1 cellular context compared by ENCODE assay signal in the genomic region with DNA sequence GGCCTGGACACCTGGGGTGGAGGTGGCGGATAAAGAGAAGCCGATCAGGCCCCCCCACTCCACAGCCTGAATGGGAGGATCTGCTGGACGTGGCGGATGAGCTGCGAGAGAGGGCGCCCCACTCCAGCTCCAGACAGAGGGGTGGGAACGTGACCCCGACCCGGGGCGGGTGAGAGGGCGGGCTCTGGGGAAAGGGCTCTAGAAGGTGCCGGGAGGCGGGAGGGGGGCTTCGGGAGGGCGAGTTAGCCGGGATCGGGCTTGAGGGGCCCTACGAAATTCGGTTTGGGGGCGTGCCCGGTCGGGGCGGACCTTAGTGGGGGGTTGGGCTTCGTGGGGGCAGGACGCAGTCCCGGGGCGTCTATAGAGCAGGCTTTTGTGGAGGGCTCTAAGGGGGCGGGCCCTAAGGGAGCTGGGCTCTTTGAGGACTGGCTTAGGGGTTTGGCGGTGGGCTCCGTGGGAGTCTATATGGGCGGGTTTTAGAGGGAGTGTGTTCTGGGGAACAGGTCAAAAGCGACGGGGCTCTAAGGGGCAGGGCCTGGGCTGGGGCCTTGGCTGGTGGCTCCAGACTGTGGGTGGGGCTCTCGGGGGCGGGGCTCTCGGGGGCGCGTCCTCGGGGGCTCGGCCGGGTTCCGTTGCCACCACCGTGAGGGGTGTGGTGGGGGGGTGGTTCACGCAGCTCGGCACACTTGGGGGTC.
A peak's percentile ranks its signal among the peaks of the same experiment; 100 is the strongest.
TF ChIP-seq lines count a peak whose summit lies in the region.

No MANE protein-coding gene starts in this region.

TF ChIP-seq in WTC11, 78 proteins besides CTCF, POLR2A, EP300 and RAD21 (continued from another document):
- TF ChIP-seq, protein P1, sequence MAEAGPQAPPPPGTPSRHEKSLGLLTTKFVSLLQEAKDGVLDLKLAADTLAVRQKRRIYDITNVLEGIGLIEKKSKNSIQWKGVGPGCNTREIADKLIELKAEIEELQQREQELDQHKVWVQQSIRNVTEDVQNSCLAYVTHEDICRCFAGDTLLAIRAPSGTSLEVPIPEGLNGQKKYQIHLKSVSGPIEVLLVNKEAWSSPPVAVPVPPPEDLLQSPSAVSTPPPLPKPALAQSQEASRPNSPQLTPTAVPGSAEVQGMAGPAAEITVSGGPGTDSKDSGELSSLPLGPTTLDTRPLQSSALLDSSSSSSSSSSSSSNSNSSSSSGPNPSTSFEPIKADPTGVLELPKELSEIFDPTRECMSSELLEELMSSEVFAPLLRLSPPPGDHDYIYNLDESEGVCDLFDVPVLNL (CRISPR knock-in tag; IDR thresholded peaks at IDR 0.05; ENCODE audit: borderline replicate concordance, low read depth): no peak
- TF ChIP-seq, protein P2, sequence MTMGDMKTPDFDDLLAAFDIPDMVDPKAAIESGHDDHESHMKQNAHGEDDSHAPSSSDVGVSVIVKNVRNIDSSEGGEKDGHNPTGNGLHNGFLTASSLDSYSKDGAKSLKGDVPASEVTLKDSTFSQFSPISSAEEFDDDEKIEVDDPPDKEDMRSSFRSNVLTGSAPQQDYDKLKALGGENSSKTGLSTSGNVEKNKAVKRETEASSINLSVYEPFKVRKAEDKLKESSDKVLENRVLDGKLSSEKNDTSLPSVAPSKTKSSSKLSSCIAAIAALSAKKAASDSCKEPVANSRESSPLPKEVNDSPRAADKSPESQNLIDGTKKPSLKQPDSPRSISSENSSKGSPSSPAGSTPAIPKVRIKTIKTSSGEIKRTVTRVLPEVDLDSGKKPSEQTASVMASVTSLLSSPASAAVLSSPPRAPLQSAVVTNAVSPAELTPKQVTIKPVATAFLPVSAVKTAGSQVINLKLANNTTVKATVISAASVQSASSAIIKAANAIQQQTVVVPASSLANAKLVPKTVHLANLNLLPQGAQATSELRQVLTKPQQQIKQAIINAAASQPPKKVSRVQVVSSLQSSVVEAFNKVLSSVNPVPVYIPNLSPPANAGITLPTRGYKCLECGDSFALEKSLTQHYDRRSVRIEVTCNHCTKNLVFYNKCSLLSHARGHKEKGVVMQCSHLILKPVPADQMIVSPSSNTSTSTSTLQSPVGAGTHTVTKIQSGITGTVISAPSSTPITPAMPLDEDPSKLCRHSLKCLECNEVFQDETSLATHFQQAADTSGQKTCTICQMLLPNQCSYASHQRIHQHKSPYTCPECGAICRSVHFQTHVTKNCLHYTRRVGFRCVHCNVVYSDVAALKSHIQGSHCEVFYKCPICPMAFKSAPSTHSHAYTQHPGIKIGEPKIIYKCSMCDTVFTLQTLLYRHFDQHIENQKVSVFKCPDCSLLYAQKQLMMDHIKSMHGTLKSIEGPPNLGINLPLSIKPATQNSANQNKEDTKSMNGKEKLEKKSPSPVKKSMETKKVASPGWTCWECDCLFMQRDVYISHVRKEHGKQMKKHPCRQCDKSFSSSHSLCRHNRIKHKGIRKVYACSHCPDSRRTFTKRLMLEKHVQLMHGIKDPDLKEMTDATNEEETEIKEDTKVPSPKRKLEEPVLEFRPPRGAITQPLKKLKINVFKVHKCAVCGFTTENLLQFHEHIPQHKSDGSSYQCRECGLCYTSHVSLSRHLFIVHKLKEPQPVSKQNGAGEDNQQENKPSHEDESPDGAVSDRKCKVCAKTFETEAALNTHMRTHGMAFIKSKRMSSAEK (CRISPR knock-in tag; IDR thresholded peaks at IDR 0.05; ENCODE audit: borderline replicate concordance): no peak
- TF ChIP-seq, protein P3, sequence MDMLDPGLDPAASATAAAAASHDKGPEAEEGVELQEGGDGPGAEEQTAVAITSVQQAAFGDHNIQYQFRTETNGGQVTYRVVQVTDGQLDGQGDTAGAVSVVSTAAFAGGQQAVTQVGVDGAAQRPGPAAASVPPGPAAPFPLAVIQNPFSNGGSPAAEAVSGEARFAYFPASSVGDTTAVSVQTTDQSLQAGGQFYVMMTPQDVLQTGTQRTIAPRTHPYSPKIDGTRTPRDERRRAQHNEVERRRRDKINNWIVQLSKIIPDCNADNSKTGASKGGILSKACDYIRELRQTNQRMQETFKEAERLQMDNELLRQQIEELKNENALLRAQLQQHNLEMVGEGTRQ (CRISPR knock-in tag; IDR thresholded peaks at IDR 0.05): peak; percentile 31; the same call in 1 of the 2 replicates
- TF ChIP-seq PRRX2 (CRISPR knock-in tag; IDR thresholded peaks at IDR 0.05): no peak
- no peak for TF ChIP-seq TEAD1 (CRISPR knock-in tag; IDR thresholded peaks at IDR 0.05)
- TF ChIP-seq CBFB (CRISPR knock-in tag; IDR thresholded peaks at IDR 0.05; ENCODE audit: low read depth): no peak
- TF ChIP-seq, protein P4, sequence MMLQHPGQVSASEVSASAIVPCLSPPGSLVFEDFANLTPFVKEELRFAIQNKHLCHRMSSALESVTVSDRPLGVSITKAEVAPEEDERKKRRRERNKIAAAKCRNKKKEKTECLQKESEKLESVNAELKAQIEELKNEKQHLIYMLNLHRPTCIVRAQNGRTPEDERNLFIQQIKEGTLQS (CRISPR knock-in tag; conservative IDR thresholded peaks at IDR 0.05): no peak
- TF ChIP-seq, protein P5, sequence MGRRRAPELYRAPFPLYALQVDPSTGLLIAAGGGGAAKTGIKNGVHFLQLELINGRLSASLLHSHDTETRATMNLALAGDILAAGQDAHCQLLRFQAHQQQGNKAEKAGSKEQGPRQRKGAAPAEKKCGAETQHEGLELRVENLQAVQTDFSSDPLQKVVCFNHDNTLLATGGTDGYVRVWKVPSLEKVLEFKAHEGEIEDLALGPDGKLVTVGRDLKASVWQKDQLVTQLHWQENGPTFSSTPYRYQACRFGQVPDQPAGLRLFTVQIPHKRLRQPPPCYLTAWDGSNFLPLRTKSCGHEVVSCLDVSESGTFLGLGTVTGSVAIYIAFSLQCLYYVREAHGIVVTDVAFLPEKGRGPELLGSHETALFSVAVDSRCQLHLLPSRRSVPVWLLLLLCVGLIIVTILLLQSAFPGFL (CRISPR knock-in tag; IDR thresholded peaks at IDR 0.05; ENCODE audit: borderline replicate concordance): no peak
- TF ChIP-seq, protein P6, sequence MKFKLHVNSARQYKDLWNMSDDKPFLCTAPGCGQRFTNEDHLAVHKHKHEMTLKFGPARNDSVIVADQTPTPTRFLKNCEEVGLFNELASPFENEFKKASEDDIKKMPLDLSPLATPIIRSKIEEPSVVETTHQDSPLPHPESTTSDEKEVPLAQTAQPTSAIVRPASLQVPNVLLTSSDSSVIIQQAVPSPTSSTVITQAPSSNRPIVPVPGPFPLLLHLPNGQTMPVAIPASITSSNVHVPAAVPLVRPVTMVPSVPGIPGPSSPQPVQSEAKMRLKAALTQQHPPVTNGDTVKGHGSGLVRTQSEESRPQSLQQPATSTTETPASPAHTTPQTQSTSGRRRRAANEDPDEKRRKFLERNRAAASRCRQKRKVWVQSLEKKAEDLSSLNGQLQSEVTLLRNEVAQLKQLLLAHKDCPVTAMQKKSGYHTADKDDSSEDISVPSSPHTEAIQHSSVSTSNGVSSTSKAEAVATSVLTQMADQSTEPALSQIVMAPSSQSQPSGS (CRISPR knock-in tag; IDR thresholded peaks at IDR 0.05; ENCODE audit: borderline replicate concordance, low read depth): no peak
- no peak for TF ChIP-seq MXD4 (CRISPR knock-in tag; IDR thresholded peaks at IDR 0.05; ENCODE audit: borderline replicate concordance)
